ENCODE assay signal across 17 cellular contexts in the genomic region with DNA sequence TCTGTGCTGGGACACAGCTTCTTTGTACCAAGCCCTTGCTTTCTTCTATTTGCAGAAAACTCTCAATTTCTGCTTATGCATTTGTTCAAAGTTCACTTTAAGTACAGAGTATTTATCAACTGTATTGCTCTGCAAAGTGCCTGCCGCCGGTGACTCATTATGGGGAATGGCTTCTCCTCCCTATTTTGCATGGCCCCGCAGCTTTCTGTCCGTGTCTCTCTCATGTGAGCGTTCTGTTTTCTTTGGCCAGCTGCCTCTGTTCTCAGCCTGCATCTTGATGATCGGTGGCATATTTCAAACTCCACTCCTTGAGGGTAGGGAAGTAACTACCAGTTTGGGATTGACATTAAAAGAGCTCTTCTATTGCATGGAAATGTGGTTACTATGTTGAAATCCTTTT.
A peak's percentile ranks its signal among the peaks of the same experiment; 100 is the strongest.
DNase-seq lines count a peak whose midpoint lies in the region; ATAC-seq and TF ChIP-seq lines count a peak whose summit lies in the region.
"Had no signal": no experiment of that assay in that cellular context is flagged by ENCODE, and none has a peak within 500 bp of the region (broad histone marks: within the 10 kb centered on the region; RNA-seq: fewer than 3 reads in every experiment).

No MANE protein-coding gene starts in this region.

- H3K27me3 ChIP-seq in brain microvascular endothelial cell (replicated peaks), result no peaks in the 10 kb centered on the region

- TF ChIP-seq CTCF in brain microvascular endothelial cell (IDR thresholded peaks at IDR 0.05; ENCODE audit: low read depth, low read length, missing control alignments), result no peak

- no peak overlapping the region for H3K4me3 ChIP-seq in brain microvascular endothelial cell (ENCODE audit: low read depth, low read length)
- H3K4me3 ChIP-seq: prostate gland, thoracic aorta had no signal

- DNase-seq in DMS 273 (lab: John Stamatoyannopoulos, UW; ENCODE audit: unreplicated experiment) (peak; percentile 4), DMS 273 treated with DMSO at 0.1 percent for 48 hours (lab: John Stamatoyannopoulos, UW) (no peak), brain microvascular endothelial cell (peak; percentile 83), kidney tubule cell (ENCODE audit: low spot score) (peak; percentile 31), HCEC 1CT (no peak), AML-193 (lab: John Stamatoyannopoulos, UW) (no peak)
- DNase-seq in activated CD4-positive, alpha-beta T cell treated with anti-CD3 and anti-CD28 coated beads for 1 hour, result no peak
- DNase-seq: activated CD4-positive, CD25-positive, alpha-beta regulatory T cell; activated naive CD4-positive, alpha-beta T cell treated with Interleukin-2 at 50 U/mL for 16 hours; naive B cell; NCI-H1436; NCI-H446 treated with DMSO at 0.1 percent for 48 hours; T-cell had no signal

- H3K36me3 ChIP-seq in brain microvascular endothelial cell (replicated peaks), result no peaks in the 10 kb centered on the region
- H3K36me3 ChIP-seq: prostate gland, thoracic aorta had no signal

- in situ Hi-C loops in brain microvascular endothelial cell (cut with HindIII; ENCODE audit: low pct_ligation_motif_present, low sequenced_read_pairs), result no loop called here

- no peak for ATAC-seq in GM18867 (IDR thresholded peaks at IDR 0.05; ENCODE audit: unreplicated experiment)
- ATAC-seq: T-cell had no signal

- no peak overlapping the region for H3K27ac ChIP-seq in brain microvascular endothelial cell
- H3K27ac ChIP-seq: 22Rv1, prostate gland, thoracic aorta had no signal

Comparison
In these comparisons a context has a peak if more than half of its experiments do, and no peak if none do; other contexts are left out.
1. DNase-seq: peak in DMS 273 (single experiment), brain microvascular endothelial cell (single experiment) and kidney tubule cell (single experiment); none in DMS 273 treated with DMSO at 0.1 percent for 48 hours (single experiment), HCEC 1CT (single experiment), AML-193 (0 of 2) and activated CD4-positive, alpha-beta T cell treated with anti-CD3 and anti-CD28 coated beads for 1 hour (single experiment).